8 cellular contexts compared by ENCODE assay signal in the genomic region with DNA sequence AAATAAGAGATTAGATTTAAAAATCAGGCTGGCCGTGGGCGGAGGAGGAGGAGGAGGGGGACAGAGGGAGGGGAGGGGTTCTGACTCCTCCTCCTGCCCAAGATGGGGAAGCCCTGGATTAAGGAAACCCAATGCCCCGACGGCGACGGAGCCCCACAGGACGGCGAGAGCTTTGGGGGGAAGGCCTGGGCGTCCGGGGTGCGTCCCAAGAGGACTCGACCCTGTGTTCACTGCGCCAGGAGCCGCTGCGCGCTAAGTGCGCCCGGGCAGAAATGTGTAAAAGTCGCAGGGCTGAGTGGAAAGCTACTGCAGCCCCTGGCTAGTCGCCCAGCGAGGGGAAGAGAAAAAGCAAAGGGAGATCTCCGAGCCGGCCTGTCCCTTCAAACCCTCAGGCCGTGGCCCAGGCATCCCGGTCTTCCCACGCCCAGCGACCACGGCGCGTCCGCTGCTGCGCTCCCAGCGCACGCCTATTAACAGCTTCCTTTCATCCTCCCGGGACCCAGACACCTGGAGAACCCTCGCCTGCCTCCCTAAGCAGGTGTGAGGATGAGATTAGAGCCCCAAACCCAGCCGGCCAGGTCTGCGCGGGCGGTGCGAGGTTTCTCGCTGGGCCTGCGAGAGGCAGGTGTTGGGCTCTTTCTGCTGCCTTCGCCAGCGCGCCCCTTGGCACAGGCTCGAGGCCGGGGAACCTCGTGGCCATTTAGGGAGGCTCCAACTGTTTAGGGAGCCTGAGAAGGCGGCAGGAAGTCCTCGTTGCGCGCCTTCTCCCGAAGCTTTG. TPM values are rescaled to one million over a fixed set of nuclear protein-coding genes. Genes with fewer than 3 reads are reported as not detected.
A peak's percentile ranks its signal among the peaks of the same experiment; 100 is the strongest.
DNase-seq lines count a peak whose midpoint lies in the region; ATAC-seq and TF ChIP-seq lines count a peak whose summit lies in the region.

No MANE protein-coding gene starts in this region.

- peak overlapping the region; percentile 92 to 96 (median 93) for H3K4me3 Mint-ChIP-seq in nephron

- TF ChIP-seq CTCF in HFF-Myc (IDR thresholded peaks at IDR 0.05; ENCODE audit: low read depth, low read length, missing control alignments), result no peak
- no peak for TF ChIP-seq CTCF in fibroblast of villous mesenchyme (IDR thresholded peaks at IDR 0.05; ENCODE audit: insufficient read depth, low read depth, low read length)
- no peak for TF ChIP-seq CTCF in nephron (IDR thresholded peaks at IDR 0.05; ENCODE audit: unreplicated experiment in 3 of 3)

- H3K27ac Mint-ChIP-seq in nephron, result peak overlapping the region; percentile 59 to 89 (median 88)

- ATAC-seq in HG03521 (IDR thresholded peaks at IDR 0.05; ENCODE audit: unreplicated experiment) (no peak), HG03159 (IDR thresholded peaks at IDR 0.05; ENCODE audit: unreplicated experiment) (no peak)

- H3K4me1 Mint-ChIP-seq in nephron, result peaks cover 14% of the 10 kb centered on the region

- H3K4me3 ChIP-seq in HFF-Myc (replicated peaks; ENCODE audit: low read depth, low read length) (peak overlapping the region; percentile 50), fibroblast of villous mesenchyme (ENCODE audit: low read depth, low read length) (peak overlapping the region; percentile 69)

- H3K9me3 Mint-ChIP-seq in nephron, result peaks cover 3% of the 10 kb centered on the region

- peaks cover 9% of the 10 kb centered on the region for H3K27me3 Mint-ChIP-seq in nephron (ENCODE audit: low read depth)

- DNase-seq in 8988T (peak; percentile 20), HFF-Myc (ENCODE audit: extremely low read depth, low read depth) (no peak), activated gamma-delta T cell (lab: John Stamatoyannopoulos, UW) (peak; percentile 12), fibroblast of villous mesenchyme (ENCODE audit: low read depth) (peak; percentile 57), H4 (ENCODE audit: low spot score) (no peak)

- no peaks in the 10 kb centered on the region for H3K36me3 Mint-ChIP-seq in nephron (ENCODE audit: low read depth)

RNA-seq across cellular contexts. Expression of a gene that starts 1.4 kb away (rescaled TPM):
- total RNA-seq in fibroblast of villous mesenchyme, result 43.2 and 53.5 TPM in 2 replicates
- 48.0 and 60.0 TPM in 2 replicates for total RNA-seq in H4 (2014; rRNA removed; shearing (Covaris generic))

Comparison
In these comparisons a context has a peak if more than half of its experiments do, and no peak if none do; other contexts are left out.
1. DNase-seq: peak in 8988T (single experiment), activated gamma-delta T cell (single experiment) and fibroblast of villous mesenchyme (single experiment); none in HFF-Myc (single experiment) and H4 (single experiment).